8 cellular contexts compared by ENCODE assay signal in the genomic region with DNA sequence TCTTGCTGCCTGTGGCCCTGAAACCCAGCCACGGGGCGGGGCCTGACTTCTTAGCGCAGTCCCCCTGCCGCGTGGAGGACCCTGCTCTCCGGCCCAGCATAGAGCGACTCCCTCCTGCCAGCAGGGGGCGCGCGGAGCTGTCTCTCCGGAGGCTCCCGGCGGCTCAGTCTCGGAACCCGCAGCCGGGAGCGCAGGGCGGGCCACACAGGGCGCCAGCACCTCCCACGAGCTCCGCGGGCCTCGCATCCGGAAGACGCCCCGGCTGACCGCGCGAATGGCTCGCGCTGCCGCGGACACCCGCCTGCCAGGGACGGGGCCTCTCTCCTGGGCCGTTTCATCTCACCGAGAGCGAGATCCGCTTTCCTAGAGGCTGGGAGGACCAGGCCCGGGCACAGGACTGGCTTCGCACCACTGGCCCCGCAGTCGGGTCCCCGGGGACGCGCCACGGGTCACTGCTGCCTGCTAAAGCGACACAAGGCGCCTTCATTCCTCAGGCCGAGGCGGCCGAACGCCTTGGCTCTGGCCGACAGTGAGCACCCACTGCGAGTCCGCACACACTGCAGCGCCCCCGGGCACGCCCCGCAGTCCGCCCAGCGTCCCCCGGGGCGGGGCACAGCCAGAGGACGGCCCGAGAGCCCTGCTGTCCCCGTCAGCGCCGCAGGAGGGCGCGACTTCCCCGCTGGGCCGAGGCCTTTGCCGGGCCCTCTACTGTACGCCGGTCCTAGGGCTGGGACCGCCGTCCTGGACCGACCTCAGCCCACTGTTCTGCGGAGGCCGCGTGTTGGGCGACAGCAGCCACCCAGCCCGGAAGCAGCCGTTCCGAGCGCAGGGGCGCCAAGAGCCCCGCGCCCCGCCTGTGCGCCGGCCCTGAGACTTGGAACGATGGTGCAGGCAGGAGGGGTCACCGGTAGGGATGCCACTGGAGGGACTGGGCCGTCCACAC. TPM values are rescaled to one million over a fixed set of nuclear protein-coding genes. Genes with fewer than 3 reads are reported as not detected.
DNase-seq lines count a peak whose midpoint lies in the region; ATAC-seq and TF ChIP-seq lines count a peak whose summit lies in the region.

No MANE protein-coding gene starts in this region.

- H2BK5ac ChIP-seq in mesendoderm (ENCODE audit: low read length), result no peak overlapping the region

- H3K27me3 ChIP-seq in CD8-positive, alpha-beta T cell (ENCODE audit: insufficient read depth, low read length), result no peaks in the 10 kb centered on the region
- no peaks in the 10 kb centered on the region for H3K27me3 ChIP-seq in effector memory CD4-positive, alpha-beta T cell (replicated peaks; ENCODE audit: control insufficient read depth, insufficient read depth, low read length, poor library complexity, severe bottlenecking)
- H3K27me3 ChIP-seq in mesendoderm (ENCODE audit: insufficient read depth, low read length, poor library complexity), result no peaks in the 10 kb centered on the region

- peak overlapping the region; percentile 69 for H3K4me3 ChIP-seq in CD8-positive, alpha-beta T cell (ENCODE audit: low read depth, low read length)
- peak overlapping the region; percentile 97 for H3K4me3 ChIP-seq in effector memory CD4-positive, alpha-beta T cell (ENCODE audit: insufficient read depth, low read depth, low read length, poor library complexity, severe bottlenecking)
- peak overlapping the region; percentile 63 for H3K4me3 ChIP-seq in mesendoderm (ENCODE audit: low read length)

- H3K36me3 Mint-ChIP-seq in CD8-positive, alpha-beta T cell, result no peaks in the 10 kb centered on the region
- no peaks in the 10 kb centered on the region for H3K36me3 Mint-ChIP-seq in activated CD8-positive, alpha-beta T cell treated with anti-CD3 and anti-CD28 coated beads, Interleukin-2, amount 10 ng/mL, durations not matched to agents 7 days and 5 days (ENCODE audit: low read depth)

- H3K27me3 Mint-ChIP-seq in CD8-positive, alpha-beta T cell (ENCODE audit: low read depth), result peaks cover 2% of the 10 kb centered on the region
- H3K27me3 Mint-ChIP-seq in activated CD8-positive, alpha-beta T cell treated with anti-CD3 and anti-CD28 coated beads, Interleukin-2, amount 10 ng/mL, durations not matched to agents 7 days and 5 days (ENCODE audit: low read depth), result peaks cover 8% of the 10 kb centered on the region

- intact Hi-C loops in CD8-positive, alpha-beta T cell (cut with DNase I, micrococcal nuclease), result loop anchor here (1.0 to 10.0 kb wide), 12 partner anchors 27 to 920 kb away; a partner anchor contains a TSS

- peak overlapping the region; percentile 75 for H3K4me3 Mint-ChIP-seq in CD8-positive, alpha-beta T cell
- peak overlapping the region; percentile 67 for H3K4me3 Mint-ChIP-seq in activated CD8-positive, alpha-beta T cell treated with anti-CD3 and anti-CD28 coated beads, Interleukin-2, amount 10 ng/mL, durations not matched to agents 7 days and 5 days

- H2BK15ac ChIP-seq in mesendoderm (replicated peaks; ENCODE audit: low read depth), result no peak overlapping the region

- H3K9ac ChIP-seq in mesendoderm (ENCODE audit: low read length), result peak overlapping the region; percentile 74

- peak; percentile 77 to 96 (median 91) for DNase-seq in CD8-positive, alpha-beta T cell
- DNase-seq in NCI-H774 (lab: John Stamatoyannopoulos, UW) (peak; percentile 58), mesendoderm (peak; percentile 92)
- DNase-seq in activated CD8-positive, alpha-beta T cell treated with anti-CD3 and anti-CD28 coated beads, Interleukin-2, amount 10 ng/mL, durations not matched to agents 7 days and 5 days, result peak; percentile 94
- peak; percentile 76 to 83 (median 79) for DNase-seq in effector memory CD4-positive, alpha-beta T cell
- DNase-seq in stimulated activated CD8-positive, alpha-beta memory T cell treated with anti-CD3 and anti-CD28 coated beads, Interleukin-12 subunit alpha, Interleukin-12 subunit beta, amount 100 ng/mL, for 24 hours (ENCODE audit: extremely low read depth), result peak; percentile 86

- no peak overlapping the region for H3K4ac ChIP-seq in mesendoderm (ENCODE audit: low read depth, low read length)

- H3K79me1 ChIP-seq in mesendoderm (ENCODE audit: low read length), result no peaks in the 10 kb centered on the region

- ATAC-seq in CD8-positive, alpha-beta T cell, result peak; percentile 89
- peak; percentile 89 for ATAC-seq in GM19351 (IDR thresholded peaks at IDR 0.05; ENCODE audit: unreplicated experiment)
- ATAC-seq in HG03469 (IDR thresholded peaks at IDR 0.05; ENCODE audit: unreplicated experiment), result peak; percentile 79
- ATAC-seq in activated CD8-positive, alpha-beta T cell treated with anti-CD3 and anti-CD28 coated beads, Interleukin-2, amount 10 ng/mL, durations not matched to agents 7 days and 5 days, result peak; percentile 95

- CTCF ChIA-PET in CD8-positive, alpha-beta T cell (lab: Charles Lee), result interaction anchor here (0.6 to 7.4 kb wide), 24 partner anchors 10 to 357 kb away, joined by 3 to 173 read pairs (median 5); a partner anchor contains a TSS
- CTCF ChIA-PET in activated CD8-positive, alpha-beta T cell treated with anti-CD3 and anti-CD28 coated beads, Interleukin-2, amount 10 ng/mL, durations not matched to agents 7 days and 5 days (lab: Charles Lee), result interaction anchor here (0.6 to 7.2 kb wide), 33 partner anchors 9 to 309 kb away, joined by 3 to 164 read pairs (median 4); a partner anchor contains a TSS

- no peak overlapping the region for H4K8ac ChIP-seq in mesendoderm (ENCODE audit: low read depth, low read length)

- H3K36me3 ChIP-seq in CD8-positive, alpha-beta T cell (ENCODE audit: insufficient read depth, low read length), result no peaks in the 10 kb centered on the region
- no peaks in the 10 kb centered on the region for H3K36me3 ChIP-seq in effector memory CD4-positive, alpha-beta T cell (ENCODE audit: control insufficient read depth, insufficient read depth, low read length)
- no peaks in the 10 kb centered on the region for H3K36me3 ChIP-seq in mesendoderm (ENCODE audit: control insufficient read depth, insufficient read depth, low read length)

- H3K9me3 Mint-ChIP-seq in CD8-positive, alpha-beta T cell, result no peaks in the 10 kb centered on the region
- H3K9me3 Mint-ChIP-seq in activated CD8-positive, alpha-beta T cell treated with anti-CD3 and anti-CD28 coated beads, Interleukin-2, amount 10 ng/mL, durations not matched to agents 7 days and 5 days (ENCODE audit: insufficient read depth), result no peaks in the 10 kb centered on the region

- H3K56ac ChIP-seq in mesendoderm (ENCODE audit: low read length), result peak overlapping the region; percentile 92

- POLR2A ChIA-PET in CD8-positive, alpha-beta T cell (lab: Charles Lee), result interaction anchor here (0.7 to 1.5 kb wide), 4 partner anchors 73 to 295 kb away, joined by 3 to 10 read pairs (median 6); a partner anchor contains a TSS
- POLR2A ChIA-PET in activated CD8-positive, alpha-beta T cell treated with anti-CD3 and anti-CD28 coated beads, Interleukin-2, amount 10 ng/mL, durations not matched to agents 7 days and 5 days (lab: Charles Lee), result interaction anchor here (1.0 kb wide), 1 partner anchor 76 kb away, joined by 14 read pairs; no protein-coding TSS in a partner anchor

- H3K4me1 Mint-ChIP-seq in CD8-positive, alpha-beta T cell (ENCODE audit: low read depth), result peaks cover 6% of the 10 kb centered on the region
- peaks cover 14% of the 10 kb centered on the region for H3K4me1 Mint-ChIP-seq in activated CD8-positive, alpha-beta T cell treated with anti-CD3 and anti-CD28 coated beads, Interleukin-2, amount 10 ng/mL, durations not matched to agents 7 days and 5 days (ENCODE audit: low read depth)

- peak overlapping the region; percentile 84 for H3K4me2 ChIP-seq in mesendoderm (ENCODE audit: low read length)

- H3K23ac ChIP-seq in mesendoderm (ENCODE audit: low read length), result peak overlapping the region; percentile 37

- peak overlapping the region; percentile 64 for H3K27ac Mint-ChIP-seq in CD8-positive, alpha-beta T cell
- H3K27ac Mint-ChIP-seq in activated CD8-positive, alpha-beta T cell treated with anti-CD3 and anti-CD28 coated beads, Interleukin-2, amount 10 ng/mL, durations not matched to agents 7 days and 5 days, result peak overlapping the region; percentile 49

- peak; percentile 67 for TF ChIP-seq CTCF in CD8-positive, alpha-beta T cell (IDR thresholded peaks at IDR 0.05)

- no peak overlapping the region for H2BK120ac ChIP-seq in mesendoderm (ENCODE audit: low read depth, low read length)

- H3K27ac ChIP-seq in CD8-positive, alpha-beta T cell (ENCODE audit: low read depth, low read length), result peak overlapping the region; percentile 64
- H3K27ac ChIP-seq in effector memory CD4-positive, alpha-beta T cell (ENCODE audit: insufficient read depth, low read length, poor library complexity, severe bottlenecking), result peak overlapping the region; percentile 85
- no peak overlapping the region for H3K27ac ChIP-seq in mesendoderm (ENCODE audit: low read depth, low read length)

- no peaks in the 10 kb centered on the region for H3K9me3 ChIP-seq in CD8-positive, alpha-beta T cell (ENCODE audit: low read length)
- no peaks in the 10 kb centered on the region for H3K9me3 ChIP-seq in effector memory CD4-positive, alpha-beta T cell (ENCODE audit: control insufficient read depth, low read length)

- no CpG with 5 or more reads among the region's 96 CpGs for WGBS in mesendoderm (ENCODE audit: extremely low coverage, insufficient coverage, low lambda C conversion rate)

- peaks cover 10% of the 10 kb centered on the region for H3K4me1 ChIP-seq in CD8-positive, alpha-beta T cell (ENCODE audit: insufficient read depth, low read length)
- H3K4me1 ChIP-seq in effector memory CD4-positive, alpha-beta T cell (ENCODE audit: control insufficient read depth, insufficient read depth, low read length, poor library complexity, severe bottlenecking), result peaks cover 3% of the 10 kb centered on the region
- H3K4me1 ChIP-seq in mesendoderm (ENCODE audit: control insufficient read depth, low read depth, low read length), result peaks cover 4% of the 10 kb centered on the region

- no peaks in the 10 kb centered on the region for H3K79me2 ChIP-seq in mesendoderm (ENCODE audit: control insufficient read depth, insufficient read depth, low read length)

- no peak overlapping the region for H3K18ac ChIP-seq in mesendoderm (ENCODE audit: low read length)

- no peak overlapping the region for H2AK5ac ChIP-seq in mesendoderm (ENCODE audit: low read length)

- no peak overlapping the region for H4K5ac ChIP-seq in mesendoderm (ENCODE audit: low read length)

RNA-seq across cellular contexts. Expression of a gene that starts 39.0 kb away (rescaled TPM):
- total RNA-seq in CD8-positive, alpha-beta T cell, result 1 to 10 TPM; 4.6 to 5.5 TPM
- total RNA-seq in activated CD8-positive, alpha-beta T cell treated with anti-CD3 and anti-CD28 coated beads, Interleukin-2, amount 10 ng/mL, durations not matched to agents 7 days and 5 days, result 1 to 10 TPM; 2.9 to 3.3 TPM
- polyA plus RNA-seq in mesendoderm (2013, experiment 1 of 2), result 3.3 TPM
- 3.3 TPM for polyA plus RNA-seq in mesendoderm (2013, experiment 2 of 2)

RNA-seq across cellular contexts. Expression of a gene that starts 42.4 kb away (rescaled TPM):
- total RNA-seq in CD8-positive, alpha-beta T cell, result not detected
- total RNA-seq in activated CD8-positive, alpha-beta T cell treated with anti-CD3 and anti-CD28 coated beads, Interleukin-2, amount 10 ng/mL, durations not matched to agents 7 days and 5 days, result not detected
- polyA plus RNA-seq in mesendoderm (2013, experiment 1 of 2), result 0.25 TPM
- polyA plus RNA-seq in mesendoderm (2013, experiment 2 of 2), result 0.27 TPM
